17 cellular contexts compared by ENCODE assay signal in the genomic region with DNA sequence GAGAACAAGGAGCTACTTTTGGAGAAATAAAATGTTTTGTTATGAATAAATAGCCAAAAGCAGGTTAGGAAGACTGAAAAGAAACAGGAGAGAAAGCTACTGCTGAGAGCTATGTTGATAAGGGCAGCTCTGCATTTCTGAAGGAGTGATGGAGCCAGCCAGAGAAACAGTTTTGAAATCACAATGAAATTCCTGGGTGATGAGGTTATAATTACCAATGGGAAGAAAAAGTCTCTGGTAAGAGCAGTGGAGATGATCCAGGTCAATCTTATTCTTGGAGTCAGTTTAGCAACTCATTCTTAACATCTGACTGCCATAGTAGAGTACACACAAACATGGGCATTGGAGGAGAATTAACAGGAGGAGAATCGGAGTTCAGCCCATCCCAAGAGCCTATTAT. TPM values are rescaled to one million over a fixed set of nuclear protein-coding genes. Genes with fewer than 3 reads are reported as not detected.
DNase-seq lines count a peak whose midpoint lies in the region; ATAC-seq and TF ChIP-seq lines count a peak whose summit lies in the region.
"Had no signal": no experiment of that assay in that cellular context is flagged by ENCODE, and none has a peak within 500 bp of the region (broad histone marks: within the 10 kb centered on the region; RNA-seq: fewer than 3 reads in every experiment).

No MANE protein-coding gene starts in this region.

- H3K4me3 ChIP-seq in thoracic aorta: peak overlapping the region; percentile 75

- H3K36me3 Mint-ChIP-seq in activated naive CD4-positive, alpha-beta T cell treated with anti-CD3 and anti-CD28 coated beads, Interleukin-2, amount 50 U/mL, for 24 hours: peaks cover 2% of the 10 kb centered on the region
- H3K36me3 Mint-ChIP-seq in activated naive CD4-positive, alpha-beta T cell treated with anti-CD3 and anti-CD28 coated beads, Interleukin-2, amount 10 ng/mL, durations not matched to agents 7 days and 5 days: peaks cover 19% of the 10 kb centered on the region
- peaks cover 16% of the 10 kb centered on the region for H3K36me3 Mint-ChIP-seq in activated CD4-positive, alpha-beta T cell treated with anti-CD3 and anti-CD28 coated beads for 36 hours (ENCODE audit: low read depth)

- no peak for DNase-seq in activated naive CD4-positive, alpha-beta T cell treated with anti-CD3 and anti-CD28 coated beads, Interleukin-2, amount 10 ng/mL, durations not matched to agents 7 days and 5 days
- peak; percentile 91 for DNase-seq in amniotic epithelial cell (ENCODE audit: low read depth)
- DNase-seq in hepatic stellate cell (ENCODE audit: low spot score): peak; percentile 66
- no peak for DNase-seq in thoracic aorta (ENCODE audit: low spot score)
- no peak for DNase-seq in activated CD4-positive, alpha-beta T cell treated with anti-CD3 and anti-CD28 coated beads for 36 hours
- DNase-seq: activated CD4-positive, alpha-beta T cell treated with anti-CD3 and anti-CD28 coated beads, Interleukin-2, amount 50 U/mL, for 1 hour; activated naive CD4-positive, alpha-beta T cell treated with anti-CD3 and anti-CD28 coated beads, Interleukin-2, amount 50 U/mL, for 16 hours; GF-D8; NCI-H1930; stimulated activated CD4-positive, alpha-beta T cell treated with anti-CD3 and anti-CD28 coated beads, Interleukin-1b, Interleukin-23, amount 100 ng/mL, for 48 hours; stimulated activated naive CD4-positive, alpha-beta T cell treated with Interleukin-2 at 50 U/mL for 16 hours; T-helper 1 cell had no signal

- intact Hi-C loops in activated CD4-positive, alpha-beta T cell treated with anti-CD3 and anti-CD28 coated beads for 36 hours (cut with DNase I, micrococcal nuclease): loop anchor here in 1 of 2 experiments (2.0 kb wide), 1 partner anchor 17 kb away; no protein-coding TSS in a partner anchor

- CTCF ChIA-PET in activated naive CD4-positive, alpha-beta T cell treated with anti-CD3 and anti-CD28 coated beads, Interleukin-2, amount 10 ng/mL, durations not matched to agents 7 days and 5 days (lab: Charles Lee): interaction anchor here (1.2 kb wide), 1 partner anchor 267 kb away, joined by 4 read pairs; no protein-coding TSS in a partner anchor
- CTCF ChIA-PET in activated CD4-positive, alpha-beta T cell treated with anti-CD3 and anti-CD28 coated beads for 36 hours (lab: Charles Lee): interaction anchor here (1.1 to 1.5 kb wide), 2 partner anchors 13 to 211 kb away, joined by 3 to 4 read pairs; no protein-coding TSS in a partner anchor

- no peaks in the 10 kb centered on the region for H3K9me3 Mint-ChIP-seq in activated naive CD4-positive, alpha-beta T cell treated with anti-CD3 and anti-CD28 coated beads, Interleukin-2, amount 50 U/mL, for 24 hours
- no peaks in the 10 kb centered on the region for H3K9me3 Mint-ChIP-seq in activated naive CD4-positive, alpha-beta T cell treated with anti-CD3 and anti-CD28 coated beads, Interleukin-2, amount 10 ng/mL, durations not matched to agents 7 days and 5 days
- H3K9me3 Mint-ChIP-seq in activated CD4-positive, alpha-beta T cell treated with anti-CD3 and anti-CD28 coated beads for 36 hours (ENCODE audit: low read depth): no peaks in the 10 kb centered on the region

- peaks cover 7% of the 10 kb centered on the region for H3K4me1 Mint-ChIP-seq in activated naive CD4-positive, alpha-beta T cell treated with anti-CD3 and anti-CD28 coated beads, Interleukin-2, amount 50 U/mL, for 24 hours
- H3K4me1 Mint-ChIP-seq in activated naive CD4-positive, alpha-beta T cell treated with anti-CD3 and anti-CD28 coated beads, Interleukin-2, amount 10 ng/mL, durations not matched to agents 7 days and 5 days: peaks cover 6% of the 10 kb centered on the region
- peaks cover 5% of the 10 kb centered on the region for H3K4me1 Mint-ChIP-seq in activated CD4-positive, alpha-beta T cell treated with anti-CD3 and anti-CD28 coated beads for 36 hours

- peaks cover 14% of the 10 kb centered on the region for H3K27me3 Mint-ChIP-seq in activated naive CD4-positive, alpha-beta T cell treated with anti-CD3 and anti-CD28 coated beads, Interleukin-2, amount 50 U/mL, for 24 hours
- H3K27me3 Mint-ChIP-seq in activated naive CD4-positive, alpha-beta T cell treated with anti-CD3 and anti-CD28 coated beads, Interleukin-2, amount 10 ng/mL, durations not matched to agents 7 days and 5 days: peaks cover 54% of the 10 kb centered on the region
- H3K27me3 Mint-ChIP-seq in activated CD4-positive, alpha-beta T cell treated with anti-CD3 and anti-CD28 coated beads for 36 hours: peaks cover 24% of the 10 kb centered on the region

- POLR2A ChIA-PET in activated CD4-positive, alpha-beta T cell treated with anti-CD3 and anti-CD28 coated beads for 36 hours (lab: Charles Lee): no interaction called here

- H3K4me3 Mint-ChIP-seq in activated naive CD4-positive, alpha-beta T cell treated with anti-CD3 and anti-CD28 coated beads, Interleukin-2, amount 50 U/mL, for 24 hours: peak overlapping the region; percentile 23
- H3K4me3 Mint-ChIP-seq in activated naive CD4-positive, alpha-beta T cell treated with anti-CD3 and anti-CD28 coated beads, Interleukin-2, amount 10 ng/mL, durations not matched to agents 7 days and 5 days: no peak overlapping the region
- no peak overlapping the region for H3K4me3 Mint-ChIP-seq in activated CD4-positive, alpha-beta T cell treated with anti-CD3 and anti-CD28 coated beads for 36 hours

- ATAC-seq in thoracic aorta (ENCODE audit: insufficient number of reproducible peaks, low FRiP score, low read depth): peak; percentile 46
- no peak for ATAC-seq in GM18873 (IDR thresholded peaks at IDR 0.05; ENCODE audit: low FRiP score, unreplicated experiment)
- no peak for ATAC-seq in activated CD4-positive, alpha-beta T cell treated with anti-CD3 and anti-CD28 coated beads for 36 hours
- no peak for ATAC-seq in GM18909 (IDR thresholded peaks at IDR 0.05; ENCODE audit: poor library complexity, unreplicated experiment)

- H3K27ac ChIP-seq in thoracic aorta: peak overlapping the region; percentile 70 to 74
- H3K27ac ChIP-seq: 22Rv1, neutrophil had no signal

- H3K36me3 ChIP-seq in thoracic aorta: peaks cover 6% of the 10 kb centered on the region

- no peaks in the 10 kb centered on the region for H3K9me3 ChIP-seq in thoracic aorta
- H3K9me3 ChIP-seq: neutrophil had no signal

- no peaks in the 10 kb centered on the region for H3K27me3 ChIP-seq in thoracic aorta (replicated peaks; ENCODE audit: insufficient read depth)

- H3K4me1 ChIP-seq in thoracic aorta (ENCODE audit: control insufficient read depth in 1 of 2, low read depth in 2 of 2): peaks cover 0 to 45% of the 10 kb centered on the region in 2 donors

- H3K27ac Mint-ChIP-seq in activated naive CD4-positive, alpha-beta T cell treated with anti-CD3 and anti-CD28 coated beads, Interleukin-2, amount 50 U/mL, for 24 hours: no peak overlapping the region
- no peak overlapping the region for H3K27ac Mint-ChIP-seq in activated naive CD4-positive, alpha-beta T cell treated with anti-CD3 and anti-CD28 coated beads, Interleukin-2, amount 10 ng/mL, durations not matched to agents 7 days and 5 days
- H3K27ac Mint-ChIP-seq in activated CD4-positive, alpha-beta T cell treated with anti-CD3 and anti-CD28 coated beads for 36 hours: no peak overlapping the region

- TF ChIP-seq CTCF in thoracic aorta (IDR thresholded peaks at IDR 0.05): no peak

RNA-seq across cellular contexts. Expression of a gene that starts 2.4 kb away (rescaled TPM):
- total RNA-seq in thoracic aorta: 10 to 100 TPM; 11.3 to 12.7 TPM
- total RNA-seq in activated CD4-positive, alpha-beta T cell treated with anti-CD3 and anti-CD28 coated beads for 36 hours: not detected

RNA-seq across cellular contexts. Expression of a gene that starts 20.8 kb away (rescaled TPM):
- total RNA-seq in thoracic aorta: 10 to 100 TPM; 77.6 to 85.1 TPM
- total RNA-seq in activated CD4-positive, alpha-beta T cell treated with anti-CD3 and anti-CD28 coated beads for 36 hours: 100 to 1,000 TPM; 136 to 139 TPM

RNA-seq across cellular contexts. Expression of a gene that starts 21.7 kb away (rescaled TPM):
- 10 to 100 TPM; 28.6 to 40.6 TPM for total RNA-seq in thoracic aorta
- total RNA-seq in activated CD4-positive, alpha-beta T cell treated with anti-CD3 and anti-CD28 coated beads for 36 hours: 10 to 100 TPM; 17.7 to 18.1 TPM

Comparison
In these comparisons a context has a peak if more than half of its experiments do, and no peak if none do; other contexts are left out.
1. DNase-seq: peak in amniotic epithelial cell (single experiment) and hepatic stellate cell (single experiment); none in activated naive CD4-positive, alpha-beta T cell treated with anti-CD3 and anti-CD28 coated beads, Interleukin-2, amount 10 ng/mL, durations not matched to agents 7 days and 5 days (single experiment), thoracic aorta (single experiment) and activated CD4-positive, alpha-beta T cell treated with anti-CD3 and anti-CD28 coated beads for 36 hours (single experiment).
2. RNA of a gene that starts 2.4 kb away (total RNA-seq): 11.3 to 12.7 TPM in thoracic aorta; not detected in activated CD4-positive, alpha-beta T cell treated with anti-CD3 and anti-CD28 coated beads for 36 hours; every median in the first group is over 10 times any median in the second.